In genomic region chr1:221711642-221712041, GRCh38 we compare ENCODE assay signal across 10 cellular contexts. TPM values are rescaled to one million over a fixed set of nuclear protein-coding genes. Genes with fewer than 3 reads are reported as not detected.
DNase-seq lines count a peak whose midpoint lies in the region; TF ChIP-seq lines count a peak whose summit lies in the region.
"Had no signal": no experiment of that assay in that cellular context is flagged by ENCODE, and none has a peak within 500 bp of the region (broad histone marks: within the 10 kb centered on the region; RNA-seq: fewer than 3 reads in every experiment).

No MANE protein-coding gene starts in this region.

- H3K9me3 Mint-ChIP-seq in CD14-positive monocyte (no peaks in the 10 kb centered on the region), progenitor cell of endocrine pancreas (ENCODE audit: low read depth) (peaks cover 7% of the 10 kb centered on the region)

- H3K27me3 Mint-ChIP-seq in CD14-positive monocyte (ENCODE audit: low read depth in 3 of 3) (no peaks in the 10 kb centered on the region), progenitor cell of endocrine pancreas (no peaks in the 10 kb centered on the region)

- H3K27ac Mint-ChIP-seq in CD14-positive monocyte (peak overlapping the region; percentile 92 to 98 (median 96)), progenitor cell of endocrine pancreas (peak overlapping the region; percentile 92)

- H3K36me3 Mint-ChIP-seq in CD14-positive monocyte = peaks cover 12 to 20% of the 10 kb centered on the region in 2 donors
- H3K36me3 Mint-ChIP-seq in progenitor cell of endocrine pancreas (ENCODE audit: insufficient read depth) = peaks cover 2% of the 10 kb centered on the region

- H3K4me3 Mint-ChIP-seq in CD14-positive monocyte = no peak overlapping the region
- H3K4me3 Mint-ChIP-seq in progenitor cell of endocrine pancreas (ENCODE audit: low read depth) = peak overlapping the region; percentile 1

- H3K27ac ChIP-seq in cingulate gyrus (ENCODE audit: low read depth, low read length) = peak overlapping the region; percentile 82

- intact Hi-C loops in CD14-positive monocyte (cut with micrococcal nuclease) = no loop called here

- TF ChIP-seq CTCF in CD14-positive monocyte (IDR thresholded peaks at IDR 0.05) (no peak), progenitor cell of endocrine pancreas (IDR thresholded peaks at IDR 0.05; ENCODE audit: unreplicated experiment) (no peak)

- H3K4me1 Mint-ChIP-seq in CD14-positive monocyte (peaks cover 86% of the 10 kb centered on the region), progenitor cell of endocrine pancreas (ENCODE audit: low read depth) (peaks cover 69% of the 10 kb centered on the region)

- DNase-seq in CD14-positive monocyte (ENCODE audit: low spot score) = no peak
- peak; percentile 23 for DNase-seq in NCI-H69 (lab: John Stamatoyannopoulos, UW)
- no peak for DNase-seq in progenitor cell of endocrine pancreas (ENCODE audit: low spot score, unreplicated experiment)
- DNase-seq in UCSD-AML1 (lab: John Stamatoyannopoulos, UW; ENCODE audit: unreplicated experiment) = no peak
- DNase-seq in amniotic stem cell (lab: John Stamatoyannopoulos, UW) = no peak
- no peak for DNase-seq in stimulated activated CD4-positive, alpha-beta T cell treated with anti-CD3 and anti-CD28 coated beads, Interleukin-12 subunit alpha, Interleukin-12 subunit beta, amount 100 ng/mL, for 4 hours
- no peak for DNase-seq in SW 1271 (lab: John Stamatoyannopoulos, UW)
- DNase-seq: activated effector memory CD4-positive, alpha-beta T cell treated with anti-CD3 and anti-CD28 coated beads, Interleukin-2, amount 50 U/mL, for 16 hours; NCI-H187 had no signal

RNA-seq across cellular contexts. Expression of gene DUSP10, which starts 30.2 kb away (rescaled TPM):
- polyA plus RNA-seq in CD14-positive monocyte = 10 to 100 TPM; 10.4 to 12.7 TPM
- total RNA-seq in progenitor cell of endocrine pancreas = 9.3 and 10.2 TPM in 2 replicates
